ENCODE assay signal across 9 cellular contexts in the genomic region with DNA sequence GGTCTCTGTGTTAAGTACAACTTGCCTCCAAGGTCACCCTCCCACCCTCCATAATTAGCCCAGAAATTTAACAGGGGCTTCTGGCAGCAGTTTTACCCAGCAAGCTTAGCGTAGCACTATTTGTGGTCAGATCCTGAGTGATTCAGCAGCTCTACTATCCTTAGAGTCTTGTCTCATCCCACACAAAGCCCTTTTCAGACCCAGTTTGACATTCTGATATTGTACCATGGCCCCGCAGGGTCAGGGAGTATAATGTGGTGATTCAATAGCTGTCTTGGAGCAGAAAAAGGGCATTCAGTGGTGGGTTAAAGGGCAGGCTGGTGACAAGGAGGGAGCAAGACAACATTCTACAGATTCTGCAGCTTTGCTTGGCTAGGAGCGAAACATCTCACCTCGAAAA.
A peak's percentile ranks its signal among the peaks of the same experiment; 100 is the strongest.
DNase-seq lines count a peak whose midpoint lies in the region; ATAC-seq and TF ChIP-seq lines count a peak whose summit lies in the region.
"Had no signal": no experiment of that assay in that cellular context is flagged by ENCODE, and none has a peak within 500 bp of the region (broad histone marks: within the 10 kb centered on the region; RNA-seq: fewer than 3 reads in every experiment).

No MANE protein-coding gene starts in this region.

- DNase-seq in EH (ENCODE audit: low read depth) (peak; percentile 40), adipocyte (ENCODE audit: low read depth) (peak; percentile 14), left ventricle myocardium superior (no peak), psoas muscle (no peak), amniotic stem cell (lab: John Stamatoyannopoulos, UW) (no peak), SKM-1 treated with dmso at 0.1 percent for 144 hours (lab: John Stamatoyannopoulos, UW; ENCODE audit: unreplicated experiment) (no peak), ureter (ENCODE audit: low spot score) (no peak), NOMO-1 treated with DMSO at 0.1 percent for 48 hours (lab: John Stamatoyannopoulos, UW; ENCODE audit: unreplicated experiment) (no peak)
- DNase-seq: activated effector memory CD4-positive, alpha-beta T cell treated with Interleukin-2 at 50 U/mL for 16 hours had no signal

- H3K4me1 ChIP-seq in adipocyte (ENCODE audit: control insufficient read depth, insufficient read depth, low read length) (peaks cover 11% of the 10 kb centered on the region), psoas muscle (no peaks in the 10 kb centered on the region)

- H3K36me3 ChIP-seq in adipocyte (ENCODE audit: control insufficient read depth, insufficient read depth, low read length, severe bottlenecking), result no peaks in the 10 kb centered on the region
- no peaks in the 10 kb centered on the region for H3K36me3 ChIP-seq in psoas muscle (ENCODE audit: insufficient read depth in 1 of 2, low read depth in 1 of 2)

- WGBS in psoas muscle, 3 donors, result 55 to 64% (median 60%) methylated on average over 4 of the region's 4 CpGs

- intact Hi-C loops in left ventricle myocardium superior (cut with micrococcal nuclease), result no loop called here
- intact Hi-C loops in psoas muscle (cut with DNase I), result loop anchor here (5.0 to 10.0 kb wide), 2 partner anchors 482 to 485 kb away; no protein-coding TSS in a partner anchor

- no peaks in the 10 kb centered on the region for H3K27me3 ChIP-seq in adipocyte (replicated peaks; ENCODE audit: control insufficient read depth, insufficient read depth, low read length)
- no peaks in the 10 kb centered on the region for H3K27me3 ChIP-seq in psoas muscle (ENCODE audit: insufficient read depth in 3 of 3, low read length in 2 of 3)

- ATAC-seq in left ventricle myocardium superior (peak; percentile 50), psoas muscle (no peak)

- no peaks in the 10 kb centered on the region for H3K9me3 ChIP-seq in adipocyte (ENCODE audit: control insufficient read depth, low read length)
- no peaks in the 10 kb centered on the region for H3K9me3 ChIP-seq in psoas muscle

- no peak overlapping the region for H3K27ac ChIP-seq in psoas muscle

- no peak for TF ChIP-seq CTCF in psoas muscle (IDR thresholded peaks at IDR 0.05)

- H3K4me3 ChIP-seq in adipocyte (ENCODE audit: low read length), result peak overlapping the region; percentile 81
- H3K4me3 ChIP-seq in psoas muscle, result peak overlapping the region; percentile 59

- H3K9ac ChIP-seq in adipocyte (ENCODE audit: low read length), result peak overlapping the region; percentile 73

Comparison
In these comparisons a context has a peak if more than half of its experiments do, and no peak if none do; other contexts are left out.
1. DNase-seq: peak in EH (single experiment) and adipocyte (single experiment); none in left ventricle myocardium superior (single experiment), psoas muscle (0 of 2), amniotic stem cell (single experiment), SKM-1 treated with dmso at 0.1 percent for 144 hours (single experiment), ureter (single experiment) and NOMO-1 treated with DMSO at 0.1 percent for 48 hours (single experiment).